ENCODE assay signal across 1 cellular context in genomic region chr15:101528108-101528916, GRCh38.
TF ChIP-seq lines count a peak whose summit lies in the region.

No MANE protein-coding gene starts in this region.

TF ChIP-seq in HepG2, 621 proteins besides CTCF, POLR2A, EP300 and RAD21 (continued from another document and continues in another):
- TF ChIP-seq ZNF687 (CRISPR knock-in tag; IDR thresholded peaks at IDR 0.05) (peak; percentile 98), GPBP1L1 (CRISPR knock-in tag; IDR thresholded peaks at IDR 0.05) (no peak), ZNF574 (CRISPR knock-in tag; IDR thresholded peaks at IDR 0.05) (peak; percentile 70), RARA (CRISPR knock-in tag; IDR thresholded peaks at IDR 0.05) (peak; percentile 94), CCDC6 (CRISPR knock-in tag; IDR thresholded peaks at IDR 0.05) (peak; percentile 60), ZNF292 (CRISPR knock-in tag; IDR thresholded peaks at IDR 0.05; ENCODE audit: borderline replicate concordance, low read depth) (peak; percentile 95), KDM6A (CRISPR knock-in tag; IDR thresholded peaks at IDR 0.05; ENCODE audit: low read depth) (peak; percentile 84), MXD1 (CRISPR knock-in tag; IDR thresholded peaks at IDR 0.05) (peak; percentile 70; the same call in 1 of the 2 replicates), TCF7L2 (IDR thresholded peaks at IDR 0.05; ENCODE audit: low read depth, low read length) (no peak), ARNTL (CRISPR knock-in tag; IDR thresholded peaks at IDR 0.05) (peak; percentile 73), AHDC1 (CRISPR knock-in tag; IDR thresholded peaks at IDR 0.05; ENCODE audit: borderline replicate concordance) (peak; percentile 85), SALL2 (CRISPR knock-in tag; IDR thresholded peaks at IDR 0.05) (peak; percentile 49; the same call in 1 of the 2 replicates), GFI1 (CRISPR knock-in tag; IDR thresholded peaks at IDR 0.05; ENCODE audit: borderline replicate concordance) (peak; percentile 73; the same call in 1 of the 2 replicates), YEATS4 (CRISPR knock-in tag; IDR thresholded peaks at IDR 0.05; ENCODE audit: borderline replicate concordance) (peak; percentile 67; the same call in 1 of the 2 replicates), CEBPB (IDR thresholded peaks at IDR 0.05; ENCODE audit: borderline replicate concordance, low read depth, low read length) (peak; percentile 92), ZNF546 (CRISPR knock-in tag; conservative IDR thresholded peaks at IDR 0.05) (peak; percentile 29; the same call in 1 of the 2 replicates), SOX5 (CRISPR knock-in tag; IDR thresholded peaks at IDR 0.05; ENCODE audit: borderline replicate concordance) (peak; percentile 79; the same call in 1 of the 2 replicates), ZFP1 (CRISPR knock-in tag; IDR thresholded peaks at IDR 0.05) (peak; percentile 81; the same call in 1 of the 2 replicates), RFXAP (CRISPR knock-in tag; IDR thresholded peaks at IDR 0.05; ENCODE audit: borderline replicate concordance) (peak; percentile 83; the same call in 1 of the 2 replicates), ATF3 (CRISPR knock-in tag; IDR thresholded peaks at IDR 0.05) (no peak; the same call in none of the 2 replicates), HDAC1 (CRISPR knock-in tag; IDR thresholded peaks at IDR 0.05) (peak; percentile 93), ZNF605 (CRISPR knock-in tag; IDR thresholded peaks at IDR 0.05) (peak; percentile 86), ZNF644 (CRISPR knock-in tag; IDR thresholded peaks at IDR 0.05; ENCODE audit: low read depth) (peak; percentile 60; the same call in 1 of the 2 replicates), HOMEZ (CRISPR knock-in tag; IDR thresholded peaks at IDR 0.05; ENCODE audit: low read depth) (peak; percentile 25; the same call in 1 of the 2 replicates), TFE3 (CRISPR knock-in tag; IDR thresholded peaks at IDR 0.05) (peak; percentile 81), MXI1 (IDR thresholded peaks at IDR 0.05; ENCODE audit: borderline replicate concordance, low read depth, low read length) (peak; percentile 69; the same call in 1 of the 3 replicates), NCOR1 (IDR thresholded peaks at IDR 0.05; ENCODE audit: borderline replicate concordance, low read length) (peak; percentile 89; the same call in 1 of the 2 replicates), ZMYM4 (CRISPR knock-in tag; IDR thresholded peaks at IDR 0.05) (peak; percentile 47), GMEB1 (CRISPR knock-in tag; IDR thresholded peaks at IDR 0.05; ENCODE audit: borderline replicate concordance) (peak; percentile 47; the same call in 1 of the 2 replicates), MLX (CRISPR knock-in tag; IDR thresholded peaks at IDR 0.05) (peak; percentile 86; the same call in 1 of the 2 replicates), ZNF543 (CRISPR knock-in tag; IDR thresholded peaks at IDR 0.05) (peak; percentile 67; the same call in 1 of the 2 replicates), FOXA1 (IDR thresholded peaks at IDR 0.05) (no peak), FOXA1 (CRISPR knock-in tag; IDR thresholded peaks at IDR 0.05) (peak; percentile 93), KDM4B (CRISPR knock-in tag; IDR thresholded peaks at IDR 0.05) (peak; percentile 63; the same call in 1 of the 2 replicates), FOXC1 (CRISPR knock-in tag; IDR thresholded peaks at IDR 0.05; ENCODE audit: borderline replicate concordance) (peak; percentile 58; the same call in 1 of the 2 replicates), LCORL (IDR thresholded peaks at IDR 0.05) (peak; percentile 57; the same call in 1 of the 2 replicates), LCORL (CRISPR knock-in tag; IDR thresholded peaks at IDR 0.05) (peak; percentile 88), ZNF451 (CRISPR knock-in tag; IDR thresholded peaks at IDR 0.05) (0 out of 2 replicates have a peak, but pooled peaks have one; percentile 63)
